Comparison of ENCODE assay signal across 1 cellular context in the genomic region with DNA sequence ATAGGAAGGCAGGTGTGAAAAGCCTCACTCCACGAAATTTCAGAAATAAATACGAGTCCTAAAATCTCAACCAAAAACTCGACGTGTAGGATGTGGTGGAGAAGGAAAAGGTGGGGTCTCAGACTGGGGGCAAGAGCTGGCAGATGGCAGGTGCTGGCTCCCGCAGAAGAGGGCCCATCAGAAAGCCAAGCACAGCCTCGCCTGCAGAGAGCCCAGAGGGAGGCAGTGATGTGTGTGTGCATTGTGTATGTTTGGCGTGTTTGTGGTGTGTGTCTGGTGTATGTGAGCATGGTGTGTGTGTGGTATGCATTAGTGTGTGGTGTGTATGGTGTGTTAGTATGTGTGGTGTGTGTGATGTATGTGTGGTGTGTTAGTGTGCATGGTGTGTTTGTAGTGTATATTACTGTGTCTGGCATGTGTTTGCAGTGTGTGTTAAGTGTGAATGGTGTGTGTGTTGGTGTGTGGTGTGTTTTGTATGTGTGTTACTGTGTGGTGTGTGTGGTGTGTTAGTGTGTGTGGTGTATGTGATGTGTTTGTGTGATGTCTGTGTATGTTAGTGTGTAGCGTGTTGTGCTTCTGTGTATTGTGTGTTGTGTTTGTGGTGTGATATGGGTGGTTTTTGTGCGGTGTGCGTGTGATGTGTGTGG.
TF ChIP-seq lines count a peak whose summit lies in the region.

No MANE protein-coding gene starts in this region.

TF ChIP-seq in IMR-90, 13 proteins besides CTCF, POLR2A, EP300 and RAD21 (continued from another document):
- TF ChIP-seq, protein P1, sequence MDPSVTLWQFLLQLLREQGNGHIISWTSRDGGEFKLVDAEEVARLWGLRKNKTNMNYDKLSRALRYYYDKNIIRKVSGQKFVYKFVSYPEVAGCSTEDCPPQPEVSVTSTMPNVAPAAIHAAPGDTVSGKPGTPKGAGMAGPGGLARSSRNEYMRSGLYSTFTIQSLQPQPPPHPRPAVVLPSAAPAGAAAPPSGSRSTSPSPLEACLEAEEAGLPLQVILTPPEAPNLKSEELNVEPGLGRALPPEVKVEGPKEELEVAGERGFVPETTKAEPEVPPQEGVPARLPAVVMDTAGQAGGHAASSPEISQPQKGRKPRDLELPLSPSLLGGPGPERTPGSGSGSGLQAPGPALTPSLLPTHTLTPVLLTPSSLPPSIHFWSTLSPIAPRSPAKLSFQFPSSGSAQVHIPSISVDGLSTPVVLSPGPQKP (IDR thresholded peaks at IDR 0.05; ENCODE audit: borderline replicate concordance, low read depth, low read length), result no peak
- TF ChIP-seq RFX5 (IDR thresholded peaks at IDR 0.05; ENCODE audit: low read depth, low read length), result no peak
TF ChIP-seq in IMR-90: peak in this region for 0.
